Comparison of ENCODE assay signal across 1 cellular context in the genomic region with DNA sequence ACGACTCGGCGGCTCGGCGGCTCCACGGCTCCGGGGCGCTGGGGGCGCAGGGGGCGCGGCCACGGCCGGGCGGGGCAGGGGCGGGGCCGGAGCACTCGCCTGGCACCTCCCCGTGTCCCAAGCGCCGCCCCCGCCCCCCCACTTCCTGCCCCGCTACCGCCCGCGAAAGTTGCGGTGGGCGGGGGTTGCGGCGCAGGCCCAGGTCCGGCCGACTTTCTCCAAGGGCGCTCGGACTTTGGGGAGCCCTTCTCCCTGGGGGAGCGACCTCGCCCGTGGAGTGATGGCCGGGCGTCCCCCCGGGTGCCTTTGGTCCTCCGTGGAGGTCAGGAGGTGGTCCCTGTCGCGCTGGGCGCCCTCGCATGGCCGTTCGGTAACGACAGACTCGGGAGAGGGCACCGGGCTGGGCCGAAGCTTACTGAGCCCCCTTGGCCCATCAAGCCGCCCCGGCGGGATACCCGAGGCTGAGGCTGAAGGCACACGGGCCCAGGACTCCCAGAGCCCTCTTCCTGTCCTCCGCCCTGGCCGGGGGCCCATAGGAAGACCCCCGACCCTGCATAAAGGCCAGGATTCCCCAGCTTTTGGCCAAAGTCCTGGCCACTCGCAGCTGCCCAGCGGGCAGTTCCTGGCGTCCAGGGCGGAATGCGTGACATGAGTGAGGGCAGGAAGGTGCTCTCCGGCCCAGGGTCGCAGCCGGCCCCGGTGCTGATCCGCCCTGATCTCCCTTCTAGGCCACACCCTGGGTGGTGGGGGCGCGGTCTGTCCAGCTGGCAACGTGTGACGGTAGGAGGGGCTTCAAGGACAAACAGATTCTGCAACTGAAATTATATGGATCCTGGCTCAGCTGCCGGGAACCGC.
TF ChIP-seq lines count a peak whose summit lies in the region.

No MANE protein-coding gene starts in this region.

TF ChIP-seq in K562, 482 proteins besides CTCF, POLR2A, EP300 and RAD21 (continued from another document):
- TF ChIP-seq, protein P1, sequence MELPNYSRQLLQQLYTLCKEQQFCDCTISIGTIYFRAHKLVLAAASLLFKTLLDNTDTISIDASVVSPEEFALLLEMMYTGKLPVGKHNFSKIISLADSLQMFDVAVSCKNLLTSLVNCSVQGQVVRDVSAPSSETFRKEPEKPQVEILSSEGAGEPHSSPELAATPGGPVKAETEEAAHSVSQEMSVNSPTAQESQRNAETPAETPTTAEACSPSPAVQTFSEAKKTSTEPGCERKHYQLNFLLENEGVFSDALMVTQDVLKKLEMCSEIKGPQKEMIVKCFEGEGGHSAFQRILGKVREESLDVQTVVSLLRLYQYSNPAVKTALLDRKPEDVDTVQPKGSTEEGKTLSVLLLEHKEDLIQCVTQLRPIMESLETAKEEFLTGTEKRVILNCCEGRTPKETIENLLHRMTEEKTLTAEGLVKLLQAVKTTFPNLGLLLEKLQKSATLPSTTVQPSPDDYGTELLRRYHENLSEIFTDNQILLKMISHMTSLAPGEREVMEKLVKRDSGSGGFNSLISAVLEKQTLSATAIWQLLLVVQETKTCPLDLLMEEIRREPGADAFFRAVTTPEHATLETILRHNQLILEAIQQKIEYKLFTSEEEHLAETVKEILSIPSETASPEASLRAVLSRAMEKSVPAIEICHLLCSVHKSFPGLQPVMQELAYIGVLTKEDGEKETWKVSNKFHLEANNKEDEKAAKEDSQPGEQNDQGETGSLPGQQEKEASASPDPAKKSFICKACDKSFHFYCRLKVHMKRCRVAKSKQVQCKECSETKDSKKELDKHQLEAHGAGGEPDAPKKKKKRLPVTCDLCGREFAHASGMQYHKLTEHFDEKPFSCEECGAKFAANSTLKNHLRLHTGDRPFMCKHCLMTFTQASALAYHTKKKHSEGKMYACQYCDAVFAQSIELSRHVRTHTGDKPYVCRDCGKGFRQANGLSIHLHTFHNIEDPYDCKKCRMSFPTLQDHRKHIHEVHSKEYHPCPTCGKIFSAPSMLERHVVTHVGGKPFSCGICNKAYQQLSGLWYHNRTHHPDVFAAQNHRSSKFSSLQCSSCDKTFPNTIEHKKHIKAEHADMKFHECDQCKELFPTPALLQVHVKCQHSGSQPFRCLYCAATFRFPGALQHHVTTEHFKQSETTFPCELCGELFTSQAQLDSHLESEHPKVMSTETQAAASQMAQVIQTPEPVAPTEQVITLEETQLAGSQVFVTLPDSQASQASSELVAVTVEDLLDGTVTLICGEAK (IDR thresholded peaks at IDR 0.05), result no peak
- TF ChIP-seq, protein P1 (CRISPR knock-in tag; IDR thresholded peaks at IDR 0.05), result no peak
- TF ChIP-seq HNRNPLL (IDR thresholded peaks at IDR 0.05; ENCODE audit: low read depth, low read length, poor library complexity, severe bottlenecking), result peak; percentile 65
- TF ChIP-seq SPI1 (IDR thresholded peaks at IDR 0.05; ENCODE audit: borderline replicate concordance, low read depth, low read length), result 0 out of 2 replicates have a peak, but pooled peaks have one; percentile 6
- TF ChIP-seq SETDB1 (IDR thresholded peaks at IDR 0.05; ENCODE audit: low read length), result no peak
- peak; percentile 21 for TF ChIP-seq TAF1 (IDR thresholded peaks at IDR 0.05; ENCODE audit: control insufficient read depth, extremely low read depth, insufficient read depth, low read length, severe bottlenecking)
- TF ChIP-seq RB1 (IDR thresholded peaks at IDR 0.05; ENCODE audit: low read depth), result peak; percentile 37; the same call in 1 of the 2 replicates
- TF ChIP-seq, protein P2, sequence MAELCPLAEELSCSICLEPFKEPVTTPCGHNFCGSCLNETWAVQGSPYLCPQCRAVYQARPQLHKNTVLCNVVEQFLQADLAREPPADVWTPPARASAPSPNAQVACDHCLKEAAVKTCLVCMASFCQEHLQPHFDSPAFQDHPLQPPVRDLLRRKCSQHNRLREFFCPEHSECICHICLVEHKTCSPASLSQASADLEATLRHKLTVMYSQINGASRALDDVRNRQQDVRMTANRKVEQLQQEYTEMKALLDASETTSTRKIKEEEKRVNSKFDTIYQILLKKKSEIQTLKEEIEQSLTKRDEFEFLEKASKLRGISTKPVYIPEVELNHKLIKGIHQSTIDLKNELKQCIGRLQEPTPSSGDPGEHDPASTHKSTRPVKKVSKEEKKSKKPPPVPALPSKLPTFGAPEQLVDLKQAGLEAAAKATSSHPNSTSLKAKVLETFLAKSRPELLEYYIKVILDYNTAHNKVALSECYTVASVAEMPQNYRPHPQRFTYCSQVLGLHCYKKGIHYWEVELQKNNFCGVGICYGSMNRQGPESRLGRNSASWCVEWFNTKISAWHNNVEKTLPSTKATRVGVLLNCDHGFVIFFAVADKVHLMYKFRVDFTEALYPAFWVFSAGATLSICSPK (IDR thresholded peaks at IDR 0.05; ENCODE audit: borderline replicate concordance), result no peak
- TF ChIP-seq, protein P3, sequence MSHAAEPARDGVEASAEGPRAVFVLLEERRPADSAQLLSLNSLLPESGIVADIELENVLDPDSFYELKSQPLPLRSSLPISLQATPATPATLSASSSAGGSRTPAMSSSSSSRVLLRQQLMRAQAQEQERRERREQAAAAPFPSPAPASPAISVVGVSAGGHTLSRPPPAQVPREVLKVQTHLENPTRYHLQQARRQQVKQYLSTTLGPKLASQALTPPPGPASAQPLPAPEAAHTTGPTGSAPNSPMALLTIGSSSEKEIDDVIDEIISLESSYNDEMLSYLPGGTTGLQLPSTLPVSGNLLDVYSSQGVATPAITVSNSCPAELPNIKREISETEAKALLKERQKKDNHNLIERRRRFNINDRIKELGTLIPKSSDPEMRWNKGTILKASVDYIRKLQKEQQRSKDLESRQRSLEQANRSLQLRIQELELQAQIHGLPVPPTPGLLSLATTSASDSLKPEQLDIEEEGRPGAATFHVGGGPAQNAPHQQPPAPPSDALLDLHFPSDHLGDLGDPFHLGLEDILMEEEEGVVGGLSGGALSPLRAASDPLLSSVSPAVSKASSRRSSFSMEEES (CRISPR knock-in tag; IDR thresholded peaks at IDR 0.05), result 0 out of 2 replicates have a peak, but pooled peaks have one; percentile 5
- TF ChIP-seq KLF1 (tag; IDR thresholded peaks at IDR 0.05), result no peak
- TF ChIP-seq, protein P4, sequence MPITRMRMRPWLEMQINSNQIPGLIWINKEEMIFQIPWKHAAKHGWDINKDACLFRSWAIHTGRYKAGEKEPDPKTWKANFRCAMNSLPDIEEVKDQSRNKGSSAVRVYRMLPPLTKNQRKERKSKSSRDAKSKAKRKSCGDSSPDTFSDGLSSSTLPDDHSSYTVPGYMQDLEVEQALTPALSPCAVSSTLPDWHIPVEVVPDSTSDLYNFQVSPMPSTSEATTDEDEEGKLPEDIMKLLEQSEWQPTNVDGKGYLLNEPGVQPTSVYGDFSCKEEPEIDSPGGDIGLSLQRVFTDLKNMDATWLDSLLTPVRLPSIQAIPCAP (CRISPR knock-in tag; IDR thresholded peaks at IDR 0.05; ENCODE audit: borderline replicate concordance), result no peak
- TF ChIP-seq ZNF212 (CRISPR knock-in tag; IDR thresholded peaks at IDR 0.05), result no peak
- 0 out of 2 replicates have a peak, but pooled peaks have one; percentile 26 for TF ChIP-seq KAT7 (CRISPR knock-in tag; IDR thresholded peaks at IDR 0.05; ENCODE audit: borderline replicate concordance)
- TF ChIP-seq ZSCAN29 (IDR thresholded peaks at IDR 0.05), result no peak
- TF ChIP-seq HDAC1 (IDR thresholded peaks at IDR 0.05), result peak in 1 of 2 experiments; percentile 57; a peak in 1 of 4 replicates
- peak; percentile 80 for TF ChIP-seq POLR2G (IDR thresholded peaks at IDR 0.05; ENCODE audit: low read depth, low read length)
- TF ChIP-seq ESRRA (IDR thresholded peaks at IDR 0.05; ENCODE audit: borderline replicate concordance, low read depth), result peak; percentile 79
